Comparison of ENCODE assay signal across 29 cellular contexts in genomic region chr14:102346645-102347044, GRCh38.
"Had no signal": no experiment of that assay in that cellular context is flagged by ENCODE, and none has a peak within 500 bp of the region (broad histone marks: within the 10 kb centered on the region; RNA-seq: fewer than 3 reads in every experiment).

No MANE protein-coding gene starts in this region.

- DNase-seq: activated CD4-positive, alpha-beta memory T cell treated with anti-CD3 and anti-CD28 coated beads for 36 hours; activated CD4-positive, alpha-beta T cell treated with anti-CD3 and anti-CD28 coated beads for 36 hours; activated CD4-positive, alpha-beta T cell treated with anti-CD3 and anti-CD28 coated beads, Interleukin-2, amount 10 ng/mL, durations not matched to agents 24 days and 14 days; activated CD4-positive, CD25-positive, alpha-beta regulatory T cell; activated CD4-positive, CD25-positive, alpha-beta regulatory T cell treated with anti-CD3 and anti-CD28 coated beads, Interleukin-2, amount 50 U/mL, for 72 hours; activated CD8-positive, alpha-beta memory T cell treated with anti-CD3 and anti-CD28 coated beads, Interleukin-2, amount 10 ng/mL, durations not matched to agents 7 days and 5 days; activated CD8-positive, alpha-beta memory T cell treated with anti-CD3 and anti-CD28 coated beads, Interleukin-2, amount 50 U/mL, for 4 hours; activated CD8-positive, alpha-beta T cell treated with anti-CD3 and anti-CD28 coated beads, Interleukin-2, amount 10 ng/mL, durations not matched to agents 7 days and 5 days; activated effector memory CD4-positive, alpha-beta T cell treated with anti-CD3 and anti-CD28 coated beads, Interleukin-2, amount 50 U/mL, for 16 hours; activated naive CD4-positive, alpha-beta T cell treated with anti-CD3 and anti-CD28 coated beads for 36 hours; activated naive CD8-positive, alpha-beta T cell treated with anti-CD3 and anti-CD28 coated beads, Interleukin-2, amount 10 ng/mL, durations not matched to agents 7 days and 5 days; activated T-cell treated with anti-CD3 and anti-CD28 coated beads, Interleukin-2, amount 50 U/mL, for 1 hour; activated T-cell treated with anti-CD3 and anti-CD28 coated beads, Interleukin-2, amount 50 U/mL, for 48 hours; anterior cingulate cortex; brain microvascular endothelial cell; effector CD4-positive, alpha-beta T cell; esophagus squamous epithelium; foreskin melanocyte; head of caudate nucleus; T-helper 1 cell; T-helper 17 cell had no signal

- H3K27ac ChIP-seq: brain microvascular endothelial cell, coronary artery, epithelial cell of prostate, esophagus squamous epithelium, gastroesophageal sphincter had no signal

- H3K4me1 ChIP-seq: gastroesophageal sphincter had no signal

- H3K4me1 Mint-ChIP-seq: activated CD4-positive, alpha-beta T cell treated with anti-CD3 and anti-CD28 coated beads for 36 hours; activated CD4-positive, alpha-beta T cell treated with anti-CD3 and anti-CD28 coated beads, Interleukin-2, amount 10 ng/mL, durations not matched to agents 24 days and 14 days; activated CD8-positive, alpha-beta memory T cell treated with anti-CD3 and anti-CD28 coated beads, Interleukin-2, amount 10 ng/mL, durations not matched to agents 7 days and 5 days; activated naive CD8-positive, alpha-beta T cell treated with anti-CD3 and anti-CD28 coated beads, Interleukin-2, amount 10 ng/mL, durations not matched to agents 7 days and 5 days had no signal

- H3K4me3 Mint-ChIP-seq: activated CD4-positive, alpha-beta memory T cell treated with anti-CD3 and anti-CD28 coated beads for 36 hours; activated CD4-positive, alpha-beta T cell treated with anti-CD3 and anti-CD28 coated beads for 36 hours; activated CD4-positive, alpha-beta T cell treated with anti-CD3 and anti-CD28 coated beads, Interleukin-2, amount 10 ng/mL, durations not matched to agents 24 days and 14 days; activated CD8-positive, alpha-beta memory T cell treated with anti-CD3 and anti-CD28 coated beads, Interleukin-2, amount 10 ng/mL, durations not matched to agents 7 days and 5 days; activated CD8-positive, alpha-beta T cell treated with anti-CD3 and anti-CD28 coated beads, Interleukin-2, amount 10 ng/mL, durations not matched to agents 7 days and 5 days; activated naive CD4-positive, alpha-beta T cell treated with anti-CD3 and anti-CD28 coated beads for 36 hours; activated naive CD8-positive, alpha-beta T cell treated with anti-CD3 and anti-CD28 coated beads, Interleukin-2, amount 10 ng/mL, durations not matched to agents 7 days and 5 days; activated T-helper 1 cell treated with anti-CD3 and anti-CD28 coated beads, Interleukin-12 subunit alpha, Interleukin-12 subunit beta, Interleukin-2, Interleukin-4 antibody, amounts not matched to agents 30 ng/mL and 10 ng/mL and 1 ng/mL, durations not matched to agents 14 hours and 24 hours and 36 hours; dendritic cell treated with granulocyte-macrophage colony-stimulating factor and Interleukin-4, amounts not matched to agents 40 ng/mL and 50 ng/mL, for 4 days; T-helper 17 cell; T-helper 2 cell treated with Interferon-gamma antibody and Interleukin-4, amounts not matched to agents 5 μg/mL and 100 μg/mL, for 36 hours had no signal

- H3K9me3 ChIP-seq: esophagus squamous epithelium, gastroesophageal sphincter had no signal

- H3K27ac Mint-ChIP-seq: activated CD4-positive, alpha-beta memory T cell treated with anti-CD3 and anti-CD28 coated beads for 36 hours; activated CD4-positive, alpha-beta T cell treated with anti-CD3 and anti-CD28 coated beads for 36 hours; activated CD4-positive, alpha-beta T cell treated with anti-CD3 and anti-CD28 coated beads, Interleukin-2, amount 10 ng/mL, durations not matched to agents 24 days and 14 days; activated CD8-positive, alpha-beta memory T cell treated with anti-CD3 and anti-CD28 coated beads, Interleukin-2, amount 10 ng/mL, durations not matched to agents 7 days and 5 days; activated CD8-positive, alpha-beta T cell treated with anti-CD3 and anti-CD28 coated beads, Interleukin-2, amount 10 ng/mL, durations not matched to agents 7 days and 5 days; activated naive CD4-positive, alpha-beta T cell treated with anti-CD3 and anti-CD28 coated beads for 36 hours; activated naive CD4-positive, alpha-beta T cell treated with anti-CD3 and anti-CD28 coated beads, Interleukin-2, amount 50 U/mL, for 72 hours; activated naive CD8-positive, alpha-beta T cell treated with anti-CD3 and anti-CD28 coated beads, Interleukin-2, amount 10 ng/mL, durations not matched to agents 7 days and 5 days; activated T-helper 1 cell treated with anti-CD3 and anti-CD28 coated beads, Interleukin-12 subunit alpha, Interleukin-12 subunit beta, Interleukin-2, Interleukin-4 antibody, amounts not matched to agents 30 ng/mL and 10 ng/mL and 1 ng/mL, durations not matched to agents 14 hours and 24 hours and 36 hours; activated T-helper 2 cell treated with anti-CD3 and anti-CD28 coated beads, Interferon-gamma antibody, Interleukin-2, Interleukin-4, amounts not matched to agents 10 μg/mL and 5 μg/mL and 100 μg/mL, durations not matched to agents 14 hours and 24 hours and 36 hours; dendritic cell treated with granulocyte-macrophage colony-stimulating factor and Interleukin-4, amounts not matched to agents 40 ng/mL and 50 ng/mL, for 4 days; T-helper 17 cell; T-helper 2 cell treated with Interferon-gamma antibody and Interleukin-4, amounts not matched to agents 5 μg/mL and 100 μg/mL, for 36 hours had no signal

- H3K9me3 Mint-ChIP-seq: activated CD4-positive, alpha-beta memory T cell treated with anti-CD3 and anti-CD28 coated beads for 36 hours; activated CD4-positive, alpha-beta T cell treated with anti-CD3 and anti-CD28 coated beads, Interleukin-2, amount 10 ng/mL, durations not matched to agents 24 days and 14 days; activated naive CD4-positive, alpha-beta T cell treated with anti-CD3 and anti-CD28 coated beads for 36 hours; activated naive CD4-positive, alpha-beta T cell treated with anti-CD3 and anti-CD28 coated beads, Interleukin-2, amount 50 U/mL, for 72 hours; activated naive CD8-positive, alpha-beta T cell treated with anti-CD3 and anti-CD28 coated beads, Interleukin-2, amount 10 ng/mL, durations not matched to agents 7 days and 5 days; activated T-helper 1 cell treated with anti-CD3 and anti-CD28 coated beads, Interleukin-12 subunit alpha, Interleukin-12 subunit beta, Interleukin-2, Interleukin-4 antibody, amounts not matched to agents 30 ng/mL and 10 ng/mL and 1 ng/mL, durations not matched to agents 14 hours and 24 hours and 36 hours; activated T-helper 2 cell treated with anti-CD3 and anti-CD28 coated beads, Interferon-gamma antibody, Interleukin-2, Interleukin-4, amounts not matched to agents 10 μg/mL and 5 μg/mL and 100 μg/mL, durations not matched to agents 14 hours and 24 hours and 36 hours; dendritic cell treated with granulocyte-macrophage colony-stimulating factor and Interleukin-4, amounts not matched to agents 40 ng/mL and 50 ng/mL, for 4 days; T-helper 2 cell treated with Interferon-gamma antibody and Interleukin-4, amounts not matched to agents 5 μg/mL and 100 μg/mL, for 36 hours had no signal

- H3K27me3 Mint-ChIP-seq: activated CD4-positive, alpha-beta memory T cell treated with anti-CD3 and anti-CD28 coated beads for 36 hours; activated CD4-positive, alpha-beta T cell treated with anti-CD3 and anti-CD28 coated beads for 36 hours; activated CD4-positive, alpha-beta T cell treated with anti-CD3 and anti-CD28 coated beads, Interleukin-2, amount 10 ng/mL, durations not matched to agents 24 days and 14 days; activated CD8-positive, alpha-beta memory T cell treated with anti-CD3 and anti-CD28 coated beads, Interleukin-2, amount 10 ng/mL, durations not matched to agents 7 days and 5 days; activated naive CD8-positive, alpha-beta T cell treated with anti-CD3 and anti-CD28 coated beads, Interleukin-2, amount 10 ng/mL, durations not matched to agents 7 days and 5 days; dendritic cell treated with granulocyte-macrophage colony-stimulating factor and Interleukin-4, amounts not matched to agents 40 ng/mL and 50 ng/mL, for 4 days; T-helper 17 cell had no signal

- H3K4me3 ChIP-seq: coronary artery, esophagus squamous epithelium, gastroesophageal sphincter had no signal

- ATAC-seq: activated CD4-positive, alpha-beta T cell treated with anti-CD3 and anti-CD28 coated beads for 36 hours; activated CD8-positive, alpha-beta memory T cell treated with anti-CD3 and anti-CD28 coated beads, Interleukin-2, amount 10 ng/mL, durations not matched to agents 7 days and 5 days; activated CD8-positive, alpha-beta T cell treated with anti-CD3 and anti-CD28 coated beads, Interleukin-2, amount 10 ng/mL, durations not matched to agents 7 days and 5 days; activated naive CD4-positive, alpha-beta T cell treated with anti-CD3 and anti-CD28 coated beads, Interleukin-2, amount 50 U/mL, for 72 hours; gastroesophageal sphincter; T-helper 17 cell had no signal

- H3K27me3 ChIP-seq: brain microvascular endothelial cell, esophagus squamous epithelium, gastroesophageal sphincter had no signal
